In genomic region chr2:74603282-74604000, GRCh38 we compare ENCODE assay signal across 13 cellular contexts. TPM values are rescaled to one million over a fixed set of nuclear protein-coding genes. Genes with fewer than 3 reads are reported as not detected.
"Had no signal": no experiment of that assay in that cellular context is flagged by ENCODE, and none has a peak within 500 bp of the region (broad histone marks: within the 10 kb centered on the region; RNA-seq: fewer than 3 reads in every experiment).

No MANE protein-coding gene starts in this region.

- H3K27ac Mint-ChIP-seq: activated naive CD4-positive, alpha-beta T cell treated with anti-CD3 and anti-CD28 coated beads, Interleukin-2, amount 50 U/mL, for 24 hours; T-helper 1 cell treated with Interleukin-12 subunit alpha and Interleukin-12 subunit beta and Interleukin-4 antibody, amounts not matched to agents 30 μg/mL and 1 μg/mL, for 36 hours; WTC11 had no signal

- H3K27ac ChIP-seq: hepatocyte, ovary, sigmoid colon had no signal

- DNase-seq: amniotic stem cell; islet precursor cell; midbrain; ovary; sigmoid colon; stimulated activated CD4-positive, alpha-beta T cell treated with anti-CD3 and anti-CD28 coated beads, Interleukin-1b, Interleukin-23, amount 100 ng/mL, for 48 hours had no signal

- H3K36me3 ChIP-seq: ovary, sigmoid colon had no signal

- H3K4me1 ChIP-seq: sigmoid colon had no signal

- H3K9me3 Mint-ChIP-seq: activated naive CD4-positive, alpha-beta T cell treated with anti-CD3 and anti-CD28 coated beads, Interleukin-2, amount 50 U/mL, for 24 hours; T-helper 1 cell treated with Interleukin-12 subunit alpha and Interleukin-12 subunit beta and Interleukin-4 antibody, amounts not matched to agents 30 μg/mL and 1 μg/mL, for 36 hours had no signal

- H3K4me3 Mint-ChIP-seq: activated naive CD4-positive, alpha-beta T cell treated with anti-CD3 and anti-CD28 coated beads, Interleukin-2, amount 50 U/mL, for 24 hours; T-helper 1 cell treated with Interleukin-12 subunit alpha and Interleukin-12 subunit beta and Interleukin-4 antibody, amounts not matched to agents 30 μg/mL and 1 μg/mL, for 36 hours; WTC11 had no signal

- H3K9me3 ChIP-seq: ovary, sigmoid colon had no signal

- H3K4me1 Mint-ChIP-seq: activated naive CD4-positive, alpha-beta T cell treated with anti-CD3 and anti-CD28 coated beads, Interleukin-2, amount 50 U/mL, for 24 hours; WTC11 had no signal

- H3K4me3 ChIP-seq: hepatocyte, lung, ovary, sigmoid colon had no signal

- H3K36me3 Mint-ChIP-seq: activated naive CD4-positive, alpha-beta T cell treated with anti-CD3 and anti-CD28 coated beads, Interleukin-2, amount 50 U/mL, for 24 hours; WTC11 had no signal

RNA-seq across cellular contexts. Expression of gene M1AP, which starts 44.7 kb away (rescaled TPM):
- total RNA-seq: cardiac septum, myocyte had no signal
